1 cellular context compared by ENCODE assay signal in the genomic region with DNA sequence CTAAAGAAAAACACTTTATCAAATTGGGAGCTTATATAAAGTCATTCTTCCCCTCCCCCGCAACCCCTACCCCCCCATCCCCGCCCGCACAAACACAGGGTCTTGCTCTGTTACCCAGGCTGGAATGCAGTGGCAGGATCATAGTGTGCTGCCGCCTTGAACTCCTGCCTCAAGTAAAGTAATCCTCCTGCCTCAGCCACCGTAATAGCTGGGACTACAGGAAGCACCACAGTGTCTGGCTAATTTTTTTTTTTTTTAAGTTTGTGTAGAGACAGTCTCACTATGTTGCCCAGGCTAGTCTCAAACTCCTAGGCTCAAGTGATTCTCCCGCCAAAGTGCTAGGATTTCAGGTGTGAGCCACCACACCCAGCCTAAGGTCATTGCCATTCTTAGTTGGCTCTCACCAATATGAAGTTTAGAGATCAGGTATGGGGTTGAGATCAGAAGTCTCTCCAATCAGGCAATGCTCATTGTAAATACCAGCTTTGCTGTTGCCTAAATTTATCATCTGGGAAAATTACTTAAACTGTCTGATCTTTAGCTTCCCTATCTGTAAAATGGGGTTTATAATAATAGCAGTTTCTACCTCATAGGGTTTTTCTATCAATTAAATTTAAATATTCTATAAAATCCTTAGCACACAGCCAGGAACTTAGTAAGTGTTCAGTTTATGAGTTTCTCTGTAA.
TF ChIP-seq lines count a peak whose summit lies in the region.

No MANE protein-coding gene starts in this region.

TF ChIP-seq in SK-N-SH treated with all-trans-retinoic acid at 6 μM for 48 hours, 23 proteins besides CTCF, POLR2A, EP300 and RAD21 (continued from another document):
- TF ChIP-seq, protein P1, sequence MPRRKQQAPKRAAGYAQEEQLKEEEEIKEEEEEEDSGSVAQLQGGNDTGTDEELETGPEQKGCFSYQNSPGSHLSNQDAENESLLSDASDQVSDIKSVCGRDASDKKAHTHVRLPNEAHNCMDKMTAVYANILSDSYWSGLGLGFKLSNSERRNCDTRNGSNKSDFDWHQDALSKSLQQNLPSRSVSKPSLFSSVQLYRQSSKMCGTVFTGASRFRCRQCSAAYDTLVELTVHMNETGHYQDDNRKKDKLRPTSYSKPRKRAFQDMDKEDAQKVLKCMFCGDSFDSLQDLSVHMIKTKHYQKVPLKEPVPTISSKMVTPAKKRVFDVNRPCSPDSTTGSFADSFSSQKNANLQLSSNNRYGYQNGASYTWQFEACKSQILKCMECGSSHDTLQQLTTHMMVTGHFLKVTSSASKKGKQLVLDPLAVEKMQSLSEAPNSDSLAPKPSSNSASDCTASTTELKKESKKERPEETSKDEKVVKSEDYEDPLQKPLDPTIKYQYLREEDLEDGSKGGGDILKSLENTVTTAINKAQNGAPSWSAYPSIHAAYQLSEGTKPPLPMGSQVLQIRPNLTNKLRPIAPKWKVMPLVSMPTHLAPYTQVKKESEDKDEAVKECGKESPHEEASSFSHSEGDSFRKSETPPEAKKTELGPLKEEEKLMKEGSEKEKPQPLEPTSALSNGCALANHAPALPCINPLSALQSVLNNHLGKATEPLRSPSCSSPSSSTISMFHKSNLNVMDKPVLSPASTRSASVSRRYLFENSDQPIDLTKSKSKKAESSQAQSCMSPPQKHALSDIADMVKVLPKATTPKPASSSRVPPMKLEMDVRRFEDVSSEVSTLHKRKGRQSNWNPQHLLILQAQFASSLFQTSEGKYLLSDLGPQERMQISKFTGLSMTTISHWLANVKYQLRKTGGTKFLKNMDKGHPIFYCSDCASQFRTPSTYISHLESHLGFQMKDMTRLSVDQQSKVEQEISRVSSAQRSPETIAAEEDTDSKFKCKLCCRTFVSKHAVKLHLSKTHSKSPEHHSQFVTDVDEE (CRISPR knock-in tag; IDR thresholded peaks at IDR 0.05) = no peak
- TF ChIP-seq ISL1 (CRISPR knock-in tag; IDR thresholded peaks at IDR 0.05) (no peak), GLIS3 (CRISPR knock-in tag; IDR thresholded peaks at IDR 0.05) (no peak)
